Comparison of ENCODE assay signal across 1 cellular context in genomic region chr18:3748081-3748480, GRCh38.
TF ChIP-seq lines count a peak whose summit lies in the region.

No MANE protein-coding gene starts in this region.

TF ChIP-seq in GM23338, 12 proteins besides CTCF, POLR2A, EP300 and RAD21 (continued from another document):
- TF ChIP-seq ZNF462 (CRISPR knock-in tag; IDR thresholded peaks at IDR 0.05) (no peak), POLR2AphosphoS5 (IDR thresholded peaks at IDR 0.05; ENCODE audit: low read depth) (no peak), ZNF114 (CRISPR knock-in tag; IDR thresholded peaks at IDR 0.05) (no peak), EZH2phosphoT487 (IDR thresholded peaks at IDR 0.05; ENCODE audit: unreplicated experiment) (no peak), CREB1 (CRISPR knock-in tag; IDR thresholded peaks at IDR 0.05; ENCODE audit: low read depth) (no peak), ZNF331 (CRISPR knock-in tag; IDR thresholded peaks at IDR 0.05; ENCODE audit: low read depth) (no peak)
